ENCODE assay signal across 8 cellular contexts in genomic region chr10:79084012-79084971, GRCh38. TPM values are rescaled to one million over a fixed set of nuclear protein-coding genes. Genes with fewer than 3 reads are reported as not detected.
DNase-seq lines count a peak whose midpoint lies in the region; ATAC-seq and TF ChIP-seq lines count a peak whose summit lies in the region.

No MANE protein-coding gene starts in this region.

- H3K27ac Mint-ChIP-seq in activated naive CD8-positive, alpha-beta T cell treated with anti-CD3 and anti-CD28 coated beads, Interleukin-2, amount 50 U/mL, for 24 hours: no peak overlapping the region
- no peak overlapping the region for H3K27ac Mint-ChIP-seq in glutamatergic neuron (ENCODE audit: unreplicated experiment)

- H3K27me3 Mint-ChIP-seq in activated naive CD8-positive, alpha-beta T cell treated with anti-CD3 and anti-CD28 coated beads, Interleukin-2, amount 50 U/mL, for 24 hours: no peaks in the 10 kb centered on the region
- H3K27me3 Mint-ChIP-seq in glutamatergic neuron (ENCODE audit: unreplicated experiment): peaks cover 11% of the 10 kb centered on the region

- H3K4me1 ChIP-seq in prostate gland (replicated peaks): peaks cover 61% of the 10 kb centered on the region

- no peak overlapping the region for H3K4me3 Mint-ChIP-seq in activated naive CD8-positive, alpha-beta T cell treated with anti-CD3 and anti-CD28 coated beads, Interleukin-2, amount 50 U/mL, for 24 hours
- H3K4me3 Mint-ChIP-seq in glutamatergic neuron (ENCODE audit: unreplicated experiment): no peak overlapping the region

- intact Hi-C loops in cardiac septum (cut with DNase I): no loop called here
- intact Hi-C loops in prostate gland (cut with DNase I): no loop called here

- H3K9me3 ChIP-seq in prostate gland: no peaks in the 10 kb centered on the region

- H3K4me3 ChIP-seq in prostate gland: no peak overlapping the region

- no peak for TF ChIP-seq POLR2A in prostate gland (IDR thresholded peaks at IDR 0.05)

- H3K4me1 Mint-ChIP-seq in activated naive CD8-positive, alpha-beta T cell treated with anti-CD3 and anti-CD28 coated beads, Interleukin-2, amount 50 U/mL, for 24 hours: peaks cover 36% of the 10 kb centered on the region
- peaks cover 48% of the 10 kb centered on the region for H3K4me1 Mint-ChIP-seq in glutamatergic neuron (ENCODE audit: low read depth, unreplicated experiment)

- H3K36me3 Mint-ChIP-seq in activated naive CD8-positive, alpha-beta T cell treated with anti-CD3 and anti-CD28 coated beads, Interleukin-2, amount 50 U/mL, for 24 hours (ENCODE audit: low read depth): no peaks in the 10 kb centered on the region
- no peaks in the 10 kb centered on the region for H3K36me3 Mint-ChIP-seq in glutamatergic neuron (ENCODE audit: unreplicated experiment)

- H3K27ac ChIP-seq in prostate gland: peak overlapping the region; percentile 4 to 48

- 42% methylated on average over 9 of the region's 9 CpGs for WGBS in prostate gland

- no peaks in the 10 kb centered on the region for H3K9me3 Mint-ChIP-seq in activated naive CD8-positive, alpha-beta T cell treated with anti-CD3 and anti-CD28 coated beads, Interleukin-2, amount 50 U/mL, for 24 hours
- peaks cover 15% of the 10 kb centered on the region for H3K9me3 Mint-ChIP-seq in glutamatergic neuron (ENCODE audit: unreplicated experiment)

- peak; percentile 94 for DNase-seq in GF-D8 (lab: John Stamatoyannopoulos, UW)
- DNase-seq in LoVo (ENCODE audit: low spot score): peak; percentile 30
- no peak for DNase-seq in activated naive CD8-positive, alpha-beta T cell treated with anti-CD3 and anti-CD28 coated beads, Interleukin-2, amount 50 U/mL, for 24 hours
- peak; percentile 95 for DNase-seq in cardiac septum (ENCODE audit: low spot score)
- DNase-seq in prostate gland (ENCODE audit: low spot score): peak; percentile 58
- DNase-seq in glutamatergic neuron: no peak
- DNase-seq in central memory CD4-positive, alpha-beta T cell: no peak

- H3K27me3 ChIP-seq in prostate gland (replicated peaks; ENCODE audit: insufficient read depth): no peaks in the 10 kb centered on the region

- peak; percentile 29 for ATAC-seq in activated naive CD8-positive, alpha-beta T cell treated with anti-CD3 and anti-CD28 coated beads, Interleukin-2, amount 50 U/mL, for 24 hours
- no peak for ATAC-seq in GM18867 (IDR thresholded peaks at IDR 0.05; ENCODE audit: unreplicated experiment)

- no peaks in the 10 kb centered on the region for H3K36me3 ChIP-seq in prostate gland

- TF ChIP-seq CTCF in prostate gland (IDR thresholded peaks at IDR 0.05) (no peak), glutamatergic neuron (IDR thresholded peaks at IDR 0.05; ENCODE audit: partially characterized antibody, unreplicated experiment) (no peak)

RNA-seq across cellular contexts. Expression of gene ZMIZ1, which starts 15.5 kb away (rescaled TPM):
- total RNA-seq in cardiac septum: 40.7 TPM
- total RNA-seq in prostate gland: 10 to 100 TPM; 69.6 to 78.5 TPM
- total RNA-seq in glutamatergic neuron (ENCODE audit: unreplicated experiment): 230 TPM

Comparison
In these comparisons a context has a peak if more than half of its experiments do, and no peak if none do; other contexts are left out.
1. DNase-seq: peak in GF-D8 (single experiment), LoVo (single experiment), cardiac septum (single experiment) and prostate gland (single experiment); none in activated naive CD8-positive, alpha-beta T cell treated with anti-CD3 and anti-CD28 coated beads, Interleukin-2, amount 50 U/mL, for 24 hours (single experiment), glutamatergic neuron (single experiment) and central memory CD4-positive, alpha-beta T cell (single experiment).